In genomic region chrX:83501003-83501402, GRCh38 we compare ENCODE assay signal across 22 cellular contexts. TPM values are rescaled to one million over a fixed set of nuclear protein-coding genes. Genes with fewer than 3 reads are reported as not detected.
DNase-seq lines count a peak whose midpoint lies in the region; ATAC-seq and TF ChIP-seq lines count a peak whose summit lies in the region.
"Had no signal": no experiment of that assay in that cellular context is flagged by ENCODE, and none has a peak within 500 bp of the region (broad histone marks: within the 10 kb centered on the region; RNA-seq: fewer than 3 reads in every experiment).

No MANE protein-coding gene starts in this region.

- H3K9me3 ChIP-seq in HUES48 (ENCODE audit: control insufficient read depth, insufficient read depth, low read length) (peaks cover 14% of the 10 kb centered on the region; the same call in 1 of the 2 replicates), iPS-18c (ENCODE audit: control insufficient read depth, insufficient read depth, low read length) (no peaks in the 10 kb centered on the region), A673 (ENCODE audit: low read depth, low read length, poor library complexity, severe bottlenecking) (no peaks in the 10 kb centered on the region), Karpas-422 (ENCODE audit: low read length) (peaks cover 4% of the 10 kb centered on the region; the same call in 1 of the 2 replicates)
- H3K9me3 ChIP-seq: BE2C, MG63, SJSA1 had no signal

- H3K4me1 ChIP-seq in HUES48 (ENCODE audit: control insufficient read depth, insufficient read depth, low read length) (peaks cover 43% of the 10 kb centered on the region), A673 (ENCODE audit: insufficient read depth, low read length, poor library complexity, severe bottlenecking) (no peaks in the 10 kb centered on the region), Karpas-422 (ENCODE audit: low read length) (no peaks in the 10 kb centered on the region)
- H3K4me1 ChIP-seq: BE2C, SJSA1 had no signal

- DNase-seq in A673 (ENCODE audit: low spot score) (no peak), Karpas-422 (no peak)
- DNase-seq in activated CD4-positive, alpha-beta memory T cell treated with anti-CD3 and anti-CD28 coated beads, Interleukin-2, amount 10 ng/mL, durations not matched to agents 7 days and 5 days = no peak
- DNase-seq: ACHN, BE2C, Calu3, KBM-7, MG63, NCI-H1417, NCI-H1694, NCI-H2029 treated with DMSO at 0.1 percent for 48 hours, NCI-H446 treated with DMSO at 0.1 percent for 48 hours, NCI-H526, Right ventricle myocardium superior, RPMI8226 had no signal

- no peaks in the 10 kb centered on the region for H3K36me3 ChIP-seq in HUES48 (ENCODE audit: control insufficient read depth, insufficient read depth, low read length)
- no peaks in the 10 kb centered on the region for H3K36me3 ChIP-seq in A673 (ENCODE audit: insufficient read depth, low read length, poor library complexity, severe bottlenecking)
- H3K36me3 ChIP-seq in Karpas-422 (ENCODE audit: insufficient read depth, low read length) = no peaks in the 10 kb centered on the region
- H3K36me3 ChIP-seq: BE2C, MG63, SJSA1 had no signal

- POLR2A ChIA-PET in A673 (lab: Charles Lee; ENCODE audit: low non-redundant PET) = no interaction called here
- POLR2A ChIA-PET in activated CD4-positive, alpha-beta memory T cell treated with anti-CD3 and anti-CD28 coated beads, Interleukin-2, amount 10 ng/mL, durations not matched to agents 7 days and 5 days (lab: Charles Lee) = no interaction called here

- BruUV-seq in A673 (replicated peaks; lab: Mats Ljungman, UMichigan) = no TSS peak

- ATAC-seq in GM19397 (IDR thresholded peaks at IDR 0.05; ENCODE audit: unreplicated experiment) = no peak

- no peak for TF ChIP-seq CTCF in brain (conservative IDR thresholded peaks at IDR 0.05)
- no peak for TF ChIP-seq CTCF in A673 (conservative IDR thresholded peaks at IDR 0.05; ENCODE audit: low read depth, low read length)

- peaks cover 52% of the 10 kb centered on the region for H3K27me3 Mint-ChIP-seq in brain
- H3K27me3 Mint-ChIP-seq in activated CD4-positive, alpha-beta memory T cell treated with anti-CD3 and anti-CD28 coated beads, Interleukin-2, amount 10 ng/mL, durations not matched to agents 7 days and 5 days = peaks cover 31% of the 10 kb centered on the region

- no peaks in the 10 kb centered on the region for H3K79me2 ChIP-seq in Karpas-422 (ENCODE audit: low read length)

- H3K9ac ChIP-seq in HUES48 (ENCODE audit: low read depth, low read length) (no peak overlapping the region), Karpas-422 (ENCODE audit: low read length) (no peak overlapping the region)

- intact Hi-C loops in A673 (cut with micrococcal nuclease; ENCODE audit: unreplicated experiment) = no loop called here

- H3K36me3 Mint-ChIP-seq in brain = no peaks in the 10 kb centered on the region
- no peaks in the 10 kb centered on the region for H3K36me3 Mint-ChIP-seq in activated CD4-positive, alpha-beta memory T cell treated with anti-CD3 and anti-CD28 coated beads, Interleukin-2, amount 10 ng/mL, durations not matched to agents 7 days and 5 days (ENCODE audit: low read depth)
- H3K36me3 Mint-ChIP-seq: CD14-positive monocyte had no signal

- no peak overlapping the region for H3K4me2 ChIP-seq in Karpas-422 (ENCODE audit: low read depth, low read length, poor library complexity, severe bottlenecking)

- H3K4me3 Mint-ChIP-seq in brain = peak overlapping the region; percentile 69 to 95 (median 87)
- H3K4me3 Mint-ChIP-seq in activated CD4-positive, alpha-beta memory T cell treated with anti-CD3 and anti-CD28 coated beads, Interleukin-2, amount 10 ng/mL, durations not matched to agents 7 days and 5 days = no peak overlapping the region
- H3K4me3 Mint-ChIP-seq: CD14-positive monocyte had no signal

- no peak overlapping the region for H2AFZ ChIP-seq in Karpas-422 (ENCODE audit: low read length)

- CTCF ChIA-PET in A673 (lab: Charles Lee) = no interaction called here
- CTCF ChIA-PET in activated CD4-positive, alpha-beta memory T cell treated with anti-CD3 and anti-CD28 coated beads, Interleukin-2, amount 10 ng/mL, durations not matched to agents 7 days and 5 days (lab: Charles Lee) = no interaction called here

- H3K9me3 Mint-ChIP-seq in brain = peaks cover 0 to 3% (median 0%) of the 10 kb centered on the region in 5 experiments
- H3K9me3 Mint-ChIP-seq in activated CD4-positive, alpha-beta memory T cell treated with anti-CD3 and anti-CD28 coated beads, Interleukin-2, amount 10 ng/mL, durations not matched to agents 7 days and 5 days = no peaks in the 10 kb centered on the region

- H3K27ac ChIP-seq in HUES48 (ENCODE audit: low read depth, low read length) (no peak overlapping the region), A673 (ENCODE audit: low read depth, low read length, poor library complexity, severe bottlenecking) (no peak overlapping the region), Karpas-422 (ENCODE audit: low read length) (no peak overlapping the region)
- H3K27ac ChIP-seq: HL-60, SJSA1 had no signal

- H3K27me3 ChIP-seq in HUES48 (ENCODE audit: control insufficient read depth, insufficient read depth, low read length) (peaks cover 44% of the 10 kb centered on the region), A673 (replicated peaks; ENCODE audit: insufficient read depth, low read depth, low read length, poor library complexity) (no peaks in the 10 kb centered on the region), Karpas-422 (ENCODE audit: low read length) (no peaks in the 10 kb centered on the region)
- H3K27me3 ChIP-seq: BE2C, MG63, SJSA1 had no signal

- no peaks in the 10 kb centered on the region for H3K9me2 ChIP-seq in Karpas-422 (replicated peaks; ENCODE audit: insufficient read depth, low read length)

- no peaks in the 10 kb centered on the region for H4K20me1 ChIP-seq in Karpas-422 (ENCODE audit: insufficient read depth, low read depth, low read length)

- peaks cover 33% of the 10 kb centered on the region for H3K4me1 Mint-ChIP-seq in brain
- H3K4me1 Mint-ChIP-seq in activated CD4-positive, alpha-beta memory T cell treated with anti-CD3 and anti-CD28 coated beads, Interleukin-2, amount 10 ng/mL, durations not matched to agents 7 days and 5 days = no peaks in the 10 kb centered on the region
- H3K4me1 Mint-ChIP-seq: CD14-positive monocyte had no signal

- peak overlapping the region; percentile 58 for H3K4me3 ChIP-seq in HUES48 (ENCODE audit: low read depth, low read length)
- peak overlapping the region; percentile 17; the same call in 1 of the 2 replicates for H3K4me3 ChIP-seq in iPS-18c (ENCODE audit: insufficient read depth, low read depth, low read length)
- no peak overlapping the region for H3K4me3 ChIP-seq in A673 (ENCODE audit: low read depth, low read length, poor library complexity, severe bottlenecking)
- H3K4me3 ChIP-seq in Karpas-422 (ENCODE audit: low read length) = no peak overlapping the region
- H3K4me3 ChIP-seq: MG63, SJSA1 had no signal

- peak overlapping the region in 4 of 5 experiments; percentile 88 to 99 (median 94) for H3K27ac Mint-ChIP-seq in brain
- H3K27ac Mint-ChIP-seq in activated CD4-positive, alpha-beta memory T cell treated with anti-CD3 and anti-CD28 coated beads, Interleukin-2, amount 10 ng/mL, durations not matched to agents 7 days and 5 days = no peak overlapping the region
- H3K27ac Mint-ChIP-seq: CD14-positive monocyte had no signal

RNA-seq across cellular contexts. Expression of gene POU3F4, which starts 7.1 kb away (rescaled TPM):
- polyA plus RNA-seq in brain (ENCODE audit: insufficient read depth, low read depth, low replicate concordance) = 0.44 TPM
- not detected in 2 replicates for total RNA-seq in A673 (2021)
- not detected for total RNA-seq in activated CD4-positive, alpha-beta memory T cell treated with anti-CD3 and anti-CD28 coated beads, Interleukin-2, amount 10 ng/mL, durations not matched to agents 7 days and 5 days
- not detected in 2 replicates for total RNA-seq in Karpas-422 (2014; rRNA removed; shearing (Covaris generic); ENCODE audit: low replicate concordance)
- total RNA-seq: Calu3, Right ventricle myocardium superior, SJSA1 had no signal
- polyA plus RNA-seq: CD14-positive monocyte had no signal

Comparison
In these comparisons a context has a peak if more than half of its experiments do, and no peak if none do; other contexts are left out.
1. H3K4me3 ChIP-seq: peak in HUES48 (single experiment) and iPS-18c (single experiment); none in A673 (single experiment) and Karpas-422 (single experiment).